ENCODE assay signal across 8 cellular contexts in genomic region chr6:143842468-143842901, GRCh38. TPM values are rescaled to one million over a fixed set of nuclear protein-coding genes. Genes with fewer than 3 reads are reported as not detected.
DNase-seq lines count a peak whose midpoint lies in the region; ATAC-seq and TF ChIP-seq lines count a peak whose summit lies in the region.

No MANE protein-coding gene starts in this region.

- CTCF ChIA-PET in activated CD8-positive, alpha-beta T cell treated with anti-CD3 and anti-CD28 coated beads, Interleukin-2, amount 10 ng/mL, durations not matched to agents 7 days and 5 days (lab: Charles Lee): interaction anchor here (1.1 to 2.9 kb wide), 7 partner anchors 10 to 329 kb away, joined by 4 to 23 read pairs (median 5); no protein-coding TSS in a partner anchor

- H3K4me1 Mint-ChIP-seq in activated CD8-positive, alpha-beta T cell treated with anti-CD3 and anti-CD28 coated beads, Interleukin-2, amount 10 ng/mL, durations not matched to agents 7 days and 5 days (ENCODE audit: low read depth): peaks cover 16% of the 10 kb centered on the region

- POLR2A ChIA-PET in activated CD8-positive, alpha-beta T cell treated with anti-CD3 and anti-CD28 coated beads, Interleukin-2, amount 10 ng/mL, durations not matched to agents 7 days and 5 days (lab: Charles Lee): interaction anchor here (0.6 to 1.4 kb wide), 5 partner anchors 12 to 1368 kb away, joined by 3 to 5 read pairs (median 3); no protein-coding TSS in a partner anchor

- peaks cover 39% of the 10 kb centered on the region for H3K36me3 ChIP-seq in HAP-1 (replicated peaks)

- H3K9me3 ChIP-seq in HAP-1: no peaks in the 10 kb centered on the region

- H3K36me3 Mint-ChIP-seq in activated CD8-positive, alpha-beta T cell treated with anti-CD3 and anti-CD28 coated beads, Interleukin-2, amount 10 ng/mL, durations not matched to agents 7 days and 5 days (ENCODE audit: low read depth): peaks cover 32% of the 10 kb centered on the region

- in situ Hi-C loops in HAP-1 (cut with MboI; ENCODE audit: low sequenced_read_pairs): no loop called here

- no peaks in the 10 kb centered on the region for H3K27me3 Mint-ChIP-seq in activated CD8-positive, alpha-beta T cell treated with anti-CD3 and anti-CD28 coated beads, Interleukin-2, amount 10 ng/mL, durations not matched to agents 7 days and 5 days (ENCODE audit: low read depth)

- peak overlapping the region; percentile 97 for H3K27ac Mint-ChIP-seq in activated CD8-positive, alpha-beta T cell treated with anti-CD3 and anti-CD28 coated beads, Interleukin-2, amount 10 ng/mL, durations not matched to agents 7 days and 5 days

- peak overlapping the region; percentile 95 for H3K4me3 Mint-ChIP-seq in activated CD8-positive, alpha-beta T cell treated with anti-CD3 and anti-CD28 coated beads, Interleukin-2, amount 10 ng/mL, durations not matched to agents 7 days and 5 days

- DNase-seq in AG10803 (ENCODE audit: low read depth): peak; percentile 47
- no peak for DNase-seq in HAP-1 (ENCODE audit: low spot score in 2 of 2)
- DNase-seq in activated CD8-positive, alpha-beta T cell treated with anti-CD3 and anti-CD28 coated beads, Interleukin-2, amount 10 ng/mL, durations not matched to agents 7 days and 5 days: no peak
- no peak for DNase-seq in left ventricle myocardium superior
- DNase-seq in renal cortical epithelial cell (ENCODE audit: low read depth): peak; percentile 48
- no peak for DNase-seq in KG1 (lab: John Stamatoyannopoulos, UW)
- DNase-seq in NCI-H2107 (lab: John Stamatoyannopoulos, UW): no peak

- no peaks in the 10 kb centered on the region for H3K27me3 ChIP-seq in HAP-1 (ENCODE audit: low read depth)

- TF ChIP-seq CTCF in AG10803 (conservative IDR thresholded peaks at IDR 0.05; ENCODE audit: low read length): no peak

- peak; percentile 58 for ATAC-seq in activated CD8-positive, alpha-beta T cell treated with anti-CD3 and anti-CD28 coated beads, Interleukin-2, amount 10 ng/mL, durations not matched to agents 7 days and 5 days
- ATAC-seq in left ventricle myocardium superior (peak; percentile 55), GM21360 (IDR thresholded peaks at IDR 0.05; ENCODE audit: unreplicated experiment) (no peak)

- intact Hi-C loops in left ventricle myocardium superior (cut with micrococcal nuclease): no loop called here

- peaks cover 12% of the 10 kb centered on the region for H3K4me1 ChIP-seq in HAP-1

- peak overlapping the region; percentile 91 for H3K4me3 ChIP-seq in AG10803 (ENCODE audit: low read length)
- H3K4me3 ChIP-seq in HAP-1: peak overlapping the region; percentile 86

- H3K9me3 Mint-ChIP-seq in activated CD8-positive, alpha-beta T cell treated with anti-CD3 and anti-CD28 coated beads, Interleukin-2, amount 10 ng/mL, durations not matched to agents 7 days and 5 days (ENCODE audit: insufficient read depth): no peaks in the 10 kb centered on the region

RNA-seq across cellular contexts. Expression of gene LTV1, which starts 0.7 kb away (rescaled TPM):
- total RNA-seq in activated CD8-positive, alpha-beta T cell treated with anti-CD3 and anti-CD28 coated beads, Interleukin-2, amount 10 ng/mL, durations not matched to agents 7 days and 5 days: 10 to 100 TPM; 25.5 to 26.8 TPM
- total RNA-seq in left ventricle myocardium superior (12.6 TPM), renal cortical epithelial cell (20.7 and 33.1 TPM in 2 replicates)

RNA-seq across cellular contexts. Expression of gene ZC2HC1B, which starts 21.8 kb away (rescaled TPM):
- not detected for total RNA-seq in activated CD8-positive, alpha-beta T cell treated with anti-CD3 and anti-CD28 coated beads, Interleukin-2, amount 10 ng/mL, durations not matched to agents 7 days and 5 days
- total RNA-seq in left ventricle myocardium superior: not detected
- not detected in 2 replicates for total RNA-seq in renal cortical epithelial cell

Comparison
In these comparisons a context has a peak if more than half of its experiments do, and no peak if none do; other contexts are left out.
1. DNase-seq: peak in AG10803 (single experiment) and renal cortical epithelial cell (single experiment); none in HAP-1 (0 of 2), activated CD8-positive, alpha-beta T cell treated with anti-CD3 and anti-CD28 coated beads, Interleukin-2, amount 10 ng/mL, durations not matched to agents 7 days and 5 days (single experiment), left ventricle myocardium superior (single experiment), KG1 (single experiment) and NCI-H2107 (single experiment).